ENCODE assay signal across 17 cellular contexts in the genomic region with DNA sequence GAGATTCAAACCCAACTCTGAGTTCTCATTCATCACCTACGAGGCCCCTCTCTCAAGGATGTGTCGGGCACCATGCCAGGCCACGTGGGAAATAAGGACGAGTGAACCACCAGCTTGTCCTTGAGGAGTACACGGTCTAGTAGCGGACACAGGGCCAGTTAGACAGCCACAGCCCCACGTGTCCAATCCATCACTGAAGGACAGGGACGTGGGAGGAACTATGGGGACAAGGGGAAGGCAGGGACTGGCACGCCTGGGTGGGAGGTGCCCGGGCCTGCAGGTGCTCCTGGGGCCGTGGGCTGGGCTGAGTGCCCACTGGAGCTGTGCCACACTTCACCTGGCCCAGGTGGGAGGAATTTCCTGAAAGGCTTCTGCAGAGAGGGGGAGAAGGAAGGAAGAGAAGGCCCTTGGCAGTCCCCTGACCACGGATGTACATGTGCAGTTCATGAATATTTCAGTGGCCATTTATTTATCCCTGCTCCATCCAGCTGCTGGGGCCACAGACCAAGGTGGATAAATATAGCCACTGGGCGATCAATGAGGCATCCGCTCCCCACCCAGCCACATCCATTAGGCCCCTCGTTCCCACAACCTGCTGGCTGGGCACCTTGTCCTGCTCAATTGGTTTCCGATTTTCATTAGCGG. TPM values are rescaled to one million over a fixed set of nuclear protein-coding genes. Genes with fewer than 3 reads are reported as not detected.
DNase-seq lines count a peak whose midpoint lies in the region; ATAC-seq and TF ChIP-seq lines count a peak whose summit lies in the region.
"Had no signal": no experiment of that assay in that cellular context is flagged by ENCODE, and none has a peak within 500 bp of the region (broad histone marks: within the 10 kb centered on the region; RNA-seq: fewer than 3 reads in every experiment).

No MANE protein-coding gene starts in this region.

- H3K9me3 ChIP-seq in breast epithelium: no peaks in the 10 kb centered on the region
- no peaks in the 10 kb centered on the region for H3K9me3 ChIP-seq in duodenal mucosa (ENCODE audit: control insufficient read depth in 1 of 2, low read length in 2 of 2)
- no peaks in the 10 kb centered on the region for H3K9me3 ChIP-seq in neural progenitor cell (ENCODE audit: low read depth)
- no peaks in the 10 kb centered on the region for H3K9me3 ChIP-seq in gastroesophageal sphincter
- H3K9me3 ChIP-seq in PC-9 (ENCODE audit: insufficient read depth, low read depth): no peaks in the 10 kb centered on the region
- H3K9me3 ChIP-seq: SJCRH30 had no signal

- no peaks in the 10 kb centered on the region for H3K79me2 ChIP-seq in neural progenitor cell (ENCODE audit: low read depth)
- no peaks in the 10 kb centered on the region for H3K79me2 ChIP-seq in PC-9 (ENCODE audit: low read depth)

- no peak overlapping the region for H3K4me2 ChIP-seq in neural progenitor cell
- H3K4me2 ChIP-seq in PC-9: no peak overlapping the region

- H3K27me3 ChIP-seq in breast epithelium: peaks cover 0 to 3% of the 10 kb centered on the region in 2 donors
- H3K27me3 ChIP-seq in duodenal mucosa (ENCODE audit: control insufficient read depth in 1 of 2, insufficient read depth in 2 of 2, low read length in 2 of 2): no peaks in the 10 kb centered on the region
- no peaks in the 10 kb centered on the region for H3K27me3 ChIP-seq in neural progenitor cell
- no peaks in the 10 kb centered on the region for H3K27me3 ChIP-seq in gastroesophageal sphincter
- H3K27me3 ChIP-seq in PC-9 (ENCODE audit: insufficient read depth, low read depth): no peaks in the 10 kb centered on the region

- H3F3A ChIP-seq in neural progenitor cell (ENCODE audit: low read depth) (peaks cover 32% of the 10 kb centered on the region), PC-9 (ENCODE audit: insufficient read depth, low read depth) (peaks cover 2% of the 10 kb centered on the region; the same call in 1 of the 2 replicates)

- no peak for TF ChIP-seq EP300 in gastroesophageal sphincter (IDR thresholded peaks at IDR 0.05)

- peak overlapping the region; percentile 48 to 63 for H3K9ac ChIP-seq in duodenal mucosa (ENCODE audit: low read depth in 1 of 2, low read length in 2 of 2)
- no peak overlapping the region for H3K9ac ChIP-seq in neural progenitor cell

- DNase-seq in breast epithelium (ENCODE audit: low spot score in 2 of 2) (peak; percentile 71 to 85), MCF 10A (ENCODE audit: unreplicated experiment) (no peak), neural progenitor cell (ENCODE audit: low spot score) (no peak), amygdala (lab: John Stamatoyannopoulos, UW) (no peak), PC-9 (no peak)
- DNase-seq: activated CD4-positive, alpha-beta T cell treated with anti-CD3 and anti-CD28 coated beads for 4 hours; activated naive CD8-positive, alpha-beta T cell treated with anti-CD3 and anti-CD28 coated beads for 36 hours; cerebellar nuclear complex; H9; NCI-H1694; stimulated activated CD4-positive, alpha-beta T cell treated with anti-CD3 and anti-CD28 coated beads, Interleukin-2, amount 100 ng/mL, for 48 hours; T-helper 9 cell had no signal

- H4K20me1 ChIP-seq in neural progenitor cell (ENCODE audit: low read depth) (peaks cover 5% of the 10 kb centered on the region), PC-9 (ENCODE audit: insufficient read depth) (no peaks in the 10 kb centered on the region)

- CTCF ChIA-PET in MCF 10A (lab: Yijun Ruan, JAX): no interaction called here
- CTCF ChIA-PET in PC-9 (lab: Charles Lee): no interaction called here

- ATAC-seq in gastroesophageal sphincter: no peak
- ATAC-seq in HG03378 (IDR thresholded peaks at IDR 0.05; ENCODE audit: unreplicated experiment): no peak

- H3K4me3 Mint-ChIP-seq in MCF 10A (ENCODE audit: unreplicated experiment) (no peak overlapping the region), neural progenitor cell (peak overlapping the region; percentile 48)
- H3K4me3 Mint-ChIP-seq: activated naive CD8-positive, alpha-beta T cell treated with anti-CD3 and anti-CD28 coated beads for 36 hours; H9; IgD-negative memory B cell had no signal

- H3K27ac Mint-ChIP-seq in MCF 10A (ENCODE audit: low read depth, unreplicated experiment) (no peak overlapping the region), neural progenitor cell (peak overlapping the region; percentile 93)
- H3K27ac Mint-ChIP-seq: activated naive CD8-positive, alpha-beta T cell treated with anti-CD3 and anti-CD28 coated beads for 36 hours; H9; IgD-negative memory B cell had no signal

- intact Hi-C loops in breast epithelium (cut with DNase I; ENCODE audit: low total_unique reads) (no loop called here), MCF 10A (cut with micrococcal nuclease) (loop anchor here (10.0 kb wide), 1 partner anchor 58 kb away; the partner anchor contains the start of gene CASZ1), PC-9 (cut with micrococcal nuclease; ENCODE audit: unreplicated experiment) (no loop called here)

- H3K36me3 ChIP-seq in breast epithelium: no peaks in the 10 kb centered on the region
- no peaks in the 10 kb centered on the region for H3K36me3 ChIP-seq in duodenal mucosa (ENCODE audit: control insufficient read depth in 1 of 2, insufficient read depth in 2 of 2, low read length in 2 of 2)
- H3K36me3 ChIP-seq in neural progenitor cell: no peaks in the 10 kb centered on the region
- no peaks in the 10 kb centered on the region for H3K36me3 ChIP-seq in gastroesophageal sphincter
- no peaks in the 10 kb centered on the region for H3K36me3 ChIP-seq in PC-9 (ENCODE audit: low read depth)
- H3K36me3 ChIP-seq: SJCRH30 had no signal

- TF ChIP-seq POLR2A in breast epithelium (IDR thresholded peaks at IDR 0.05) (no peak), gastroesophageal sphincter (IDR thresholded peaks at IDR 0.05) (no peak)

- H3K27me3 Mint-ChIP-seq in MCF 10A (ENCODE audit: insufficient read depth, unreplicated experiment): no peaks in the 10 kb centered on the region
- peaks cover 11% of the 10 kb centered on the region for H3K27me3 Mint-ChIP-seq in neural progenitor cell (ENCODE audit: insufficient read depth, low read depth)
- H3K27me3 Mint-ChIP-seq: activated naive CD8-positive, alpha-beta T cell treated with anti-CD3 and anti-CD28 coated beads for 36 hours had no signal

- H3K4me1 ChIP-seq in breast epithelium (peaks cover 11 to 38% of the 10 kb centered on the region in 2 donors), duodenal mucosa (ENCODE audit: control insufficient read depth in 1 of 2, insufficient read depth in 2 of 2, low read length in 2 of 2) (peaks cover 70% of the 10 kb centered on the region in 2 donors), neural progenitor cell (peaks cover 38% of the 10 kb centered on the region), gastroesophageal sphincter (peaks cover 0 to 32% (median 3%) of the 10 kb centered on the region in 3 donors), PC-9 (replicated peaks; ENCODE audit: insufficient read depth) (no peaks in the 10 kb centered on the region)
- H3K4me1 ChIP-seq: SJCRH30 had no signal

- H3K4me3 ChIP-seq in breast epithelium: peak overlapping the region in 1 of 3 donors; percentile 45
- H3K4me3 ChIP-seq in duodenal mucosa (ENCODE audit: low read depth in 1 of 2, low read length in 2 of 2): peak overlapping the region in 1 of 2 donors; percentile 15
- no peak overlapping the region for H3K4me3 ChIP-seq in neural progenitor cell
- H3K4me3 ChIP-seq in gastroesophageal sphincter: peak overlapping the region in 1 of 2 donors; percentile 14
- no peak overlapping the region for H3K4me3 ChIP-seq in PC-9
- H3K4me3 ChIP-seq: SJCRH30 had no signal

- H2AFZ ChIP-seq in neural progenitor cell (replicated peaks) (no peak overlapping the region), PC-9 (no peak overlapping the region)

- H3K36me3 Mint-ChIP-seq in MCF 10A (ENCODE audit: insufficient read depth, unreplicated experiment): no peaks in the 10 kb centered on the region
- no peaks in the 10 kb centered on the region for H3K36me3 Mint-ChIP-seq in neural progenitor cell
- H3K36me3 Mint-ChIP-seq: activated naive CD8-positive, alpha-beta T cell treated with anti-CD3 and anti-CD28 coated beads for 36 hours; IgD-negative memory B cell had no signal

- BruUV-seq in MCF 10A (replicated peaks; lab: Mats Ljungman, UMichigan) (no TSS peak), PC-9 (replicated peaks; lab: Mats Ljungman, UMichigan) (no TSS peak)

- H3K27ac ChIP-seq in breast epithelium (peak overlapping the region; percentile 76 to 87), duodenal mucosa (ENCODE audit: low read depth, low read length) (no peak overlapping the region), neural progenitor cell (no peak overlapping the region), gastroesophageal sphincter (peak overlapping the region in 2 of 4 donors; percentile 37 to 53), PC-9 (no peak overlapping the region)
- H3K27ac ChIP-seq: SJCRH30 had no signal

- no peaks in the 10 kb centered on the region for H3K9me2 ChIP-seq in PC-9 (ENCODE audit: insufficient read depth)

- 31 to 64% methylated on average over 5 to 6 of the region's 17 CpGs for WGBS in gastroesophageal sphincter (ENCODE audit: low coverage in 1 of 2), 2 donors

- no peak for TF ChIP-seq CTCF in breast epithelium (IDR thresholded peaks at IDR 0.05)
- no peak for TF ChIP-seq CTCF in MCF 10A (IDR thresholded peaks at IDR 0.05; ENCODE audit: unreplicated experiment)
- no peak for TF ChIP-seq CTCF in neural progenitor cell (IDR thresholded peaks at IDR 0.05)
- TF ChIP-seq CTCF in gastroesophageal sphincter (IDR thresholded peaks at IDR 0.05): no peak
- no peak for TF ChIP-seq CTCF in PC-9 (conservative IDR thresholded peaks at IDR 0.05)

- no peaks in the 10 kb centered on the region for H3K9me3 Mint-ChIP-seq in MCF 10A (ENCODE audit: unreplicated experiment)
- H3K9me3 Mint-ChIP-seq in neural progenitor cell: no peaks in the 10 kb centered on the region
- H3K9me3 Mint-ChIP-seq: activated naive CD8-positive, alpha-beta T cell treated with anti-CD3 and anti-CD28 coated beads for 36 hours; H9; IgD-negative memory B cell had no signal

- POLR2A ChIA-PET in MCF 10A (lab: Yijun Ruan, JAX): no interaction called here
- POLR2A ChIA-PET in PC-9 (lab: Charles Lee; ENCODE audit: unreplicated experiment): no interaction called here

- H3K4me1 Mint-ChIP-seq in MCF 10A (ENCODE audit: insufficient read depth, unreplicated experiment) (no peaks in the 10 kb centered on the region), neural progenitor cell (peaks cover 76% of the 10 kb centered on the region)

RNA-seq across cellular contexts. Expression of gene CASZ1, which starts 59.7 kb away (rescaled TPM):
- total RNA-seq in breast epithelium (10 to 100 TPM in 2 of 3 donors, 1 to 10 TPM in 1; 1.1 to 39.1 (median 32.4) TPM), MCF 10A (2022) (11.1 and 13.2 TPM in 2 replicates), neural progenitor cell (ENCODE audit: low replicate concordance) (3.4 and 10.1 TPM in 2 replicates), gastroesophageal sphincter (10 to 100 TPM; 22.1 to 47.4 (median 28.0) TPM), PC-9 (2021) (15.2 and 18.9 TPM in 2 replicates)

Comparison
In these comparisons a context has a peak if more than half of its experiments do, and no peak if none do; other contexts are left out.
1. DNase-seq: peak in breast epithelium (2 of 2); none in MCF 10A (single experiment), neural progenitor cell (single experiment), amygdala (0 of 56) and PC-9 (0 of 2).
2. H3K27ac ChIP-seq: peak in breast epithelium (2 of 2); none in duodenal mucosa (single experiment), neural progenitor cell (single experiment) and PC-9 (single experiment).